8 cellular contexts compared by ENCODE assay signal in genomic region chr12:47903927-47904646, GRCh38. TPM values are rescaled to one million over a fixed set of nuclear protein-coding genes. Genes with fewer than 3 reads are reported as not detected.
DNase-seq lines count a peak whose midpoint lies in the region; ATAC-seq and TF ChIP-seq lines count a peak whose summit lies in the region.

No MANE protein-coding gene starts in this region.

- no peak for TF ChIP-seq CTCF in CD4-positive, alpha-beta T cell (IDR thresholded peaks at IDR 0.05)

- POLR2A ChIA-PET in CD4-positive, alpha-beta T cell (lab: Charles Lee) = interaction anchor here (0.6 to 1.9 kb wide), 14 partner anchors 15 to 1641 kb away, joined by 3 to 15 read pairs (median 5); partner anchors contain the start of genes RPAP3 and TMEM106C

- peaks cover 66% of the 10 kb centered on the region for H3K4me1 Mint-ChIP-seq in CD4-positive, alpha-beta T cell (ENCODE audit: low read depth)

- DNase-seq in CD4-positive, alpha-beta T cell = peak in 9 of 10 experiments; percentile 24 to 61 (median 46)
- peak; percentile 85 for DNase-seq in LoVo (ENCODE audit: low spot score)
- DNase-seq in activated CD4-positive, alpha-beta T cell treated with anti-CD3 and anti-CD28 coated beads for 48 hours = peak; percentile 78
- DNase-seq in effector memory CD4-positive, alpha-beta T cell = peak; percentile 39 to 50 (median 48)

- peaks cover 50% of the 10 kb centered on the region for H3K4me1 ChIP-seq in effector memory CD4-positive, alpha-beta T cell (ENCODE audit: control insufficient read depth, insufficient read depth, low read length, poor library complexity, severe bottlenecking)
- H3K4me1 ChIP-seq in muscle layer of duodenum (ENCODE audit: control insufficient read depth in 1 of 2, insufficient read depth in 2 of 2, low read length in 2 of 2) = peaks cover 7 to 20% of the 10 kb centered on the region in 2 donors
- H3K4me1 ChIP-seq in stomach smooth muscle (ENCODE audit: control insufficient read depth, insufficient read depth, low read length) = peaks cover 21% of the 10 kb centered on the region

- CTCF ChIA-PET in CD4-positive, alpha-beta T cell (lab: Charles Lee) = interaction anchor here (0.7 to 1.9 kb wide), 9 partner anchors 10 to 206 kb away, joined by 3 to 6 read pairs (median 3); partner anchors contain the start of gene TMEM106C

- no peaks in the 10 kb centered on the region for H3K9me3 Mint-ChIP-seq in CD4-positive, alpha-beta T cell

- peak overlapping the region; percentile 70 for H3K4me3 ChIP-seq in effector memory CD4-positive, alpha-beta T cell (ENCODE audit: insufficient read depth, low read depth, low read length, poor library complexity, severe bottlenecking)
- H3K4me3 ChIP-seq in muscle layer of duodenum (ENCODE audit: low read depth in 1 of 2, low read length in 2 of 2) = peak overlapping the region; percentile 75 to 77
- peak overlapping the region; percentile 70 to 78 for H3K4me3 ChIP-seq in stomach smooth muscle (ENCODE audit: low read length in 2 of 2)

- H3K9ac ChIP-seq in stomach smooth muscle (ENCODE audit: low read length in 2 of 2) = peak overlapping the region in 1 of 2 donors; percentile 55

- peak; percentile 53 for ATAC-seq in CD4-positive, alpha-beta T cell (ENCODE audit: poor library complexity)
- no peak for ATAC-seq in GM18868 (IDR thresholded peaks at IDR 0.05; ENCODE audit: unreplicated experiment)
- ATAC-seq in GM18519 (IDR thresholded peaks at IDR 0.05; ENCODE audit: low FRiP score, unreplicated experiment) = no peak

- no peaks in the 10 kb centered on the region for H3K36me3 ChIP-seq in effector memory CD4-positive, alpha-beta T cell (ENCODE audit: control insufficient read depth, insufficient read depth, low read length)
- H3K36me3 ChIP-seq in muscle layer of duodenum (ENCODE audit: control insufficient read depth in 1 of 2, insufficient read depth in 2 of 2, low read length in 2 of 2) = no peaks in the 10 kb centered on the region
- H3K36me3 ChIP-seq in stomach smooth muscle (ENCODE audit: control insufficient read depth in 2 of 2, insufficient read depth in 2 of 2, low read length in 2 of 2) = no peaks in the 10 kb centered on the region

- H3K27me3 ChIP-seq in CD4-positive, alpha-beta T cell (ENCODE audit: control insufficient read depth, insufficient read depth, low read length) = no peaks in the 10 kb centered on the region
- no peaks in the 10 kb centered on the region for H3K27me3 ChIP-seq in effector memory CD4-positive, alpha-beta T cell (replicated peaks; ENCODE audit: control insufficient read depth, insufficient read depth, low read length, poor library complexity, severe bottlenecking)
- H3K27me3 ChIP-seq in muscle layer of duodenum (ENCODE audit: low read depth, low read length) = no peaks in the 10 kb centered on the region
- peaks cover 18 to 19% of the 10 kb centered on the region in 2 donors for H3K27me3 ChIP-seq in stomach smooth muscle (ENCODE audit: control insufficient read depth in 1 of 2, insufficient read depth in 2 of 2, low read length in 2 of 2)

- intact Hi-C loops in CD4-positive, alpha-beta T cell (cut with DNase I, micrococcal nuclease) = loop anchor here in 1 of 2 experiments (2.0 to 10.0 kb wide), 2 partner anchors 45 to 89 kb away; partner anchors contain the start of gene HDAC7

- no peaks in the 10 kb centered on the region for H3K9me3 ChIP-seq in CD4-positive, alpha-beta T cell (ENCODE audit: control insufficient read depth, low read length)
- H3K9me3 ChIP-seq in effector memory CD4-positive, alpha-beta T cell (ENCODE audit: control insufficient read depth, low read length) = no peaks in the 10 kb centered on the region
- H3K9me3 ChIP-seq in muscle layer of duodenum (ENCODE audit: control insufficient read depth in 1 of 2, low read length in 2 of 2) (no peaks in the 10 kb centered on the region), stomach smooth muscle (ENCODE audit: control insufficient read depth in 2 of 2, low read length in 2 of 2) (no peaks in the 10 kb centered on the region)

- no peaks in the 10 kb centered on the region for H3K36me3 Mint-ChIP-seq in CD4-positive, alpha-beta T cell (ENCODE audit: low read depth)

- no peaks in the 10 kb centered on the region for H3K27me3 Mint-ChIP-seq in CD4-positive, alpha-beta T cell

- peak overlapping the region; percentile 55 for H3K27ac Mint-ChIP-seq in CD4-positive, alpha-beta T cell

- no peak overlapping the region for H3K27ac ChIP-seq in CD4-positive, alpha-beta T cell (ENCODE audit: low read depth, low read length)
- H3K27ac ChIP-seq in effector memory CD4-positive, alpha-beta T cell (ENCODE audit: insufficient read depth, low read length, poor library complexity, severe bottlenecking) = no peak overlapping the region
- H3K27ac ChIP-seq in muscle layer of duodenum (ENCODE audit: low read length) (peak overlapping the region; percentile 80), stomach smooth muscle (ENCODE audit: low read length) (no peak overlapping the region)

- H3K4me3 Mint-ChIP-seq in CD4-positive, alpha-beta T cell = peak overlapping the region; percentile 95

RNA-seq across cellular contexts. Expression of gene VDR, which starts 0.7 kb away (rescaled TPM):
- total RNA-seq in CD4-positive, alpha-beta T cell = 1 to 10 TPM in 1 of 2 experiments, under 1 TPM in 1; 0.93 to 1.6 TPM

RNA-seq across cellular contexts. Expression of gene TMEM106C, which starts 59.3 kb away (rescaled TPM):
- 10 to 100 TPM; 17.4 to 20.3 TPM for total RNA-seq in CD4-positive, alpha-beta T cell
